8 cellular contexts compared by ENCODE assay signal in the genomic region with DNA sequence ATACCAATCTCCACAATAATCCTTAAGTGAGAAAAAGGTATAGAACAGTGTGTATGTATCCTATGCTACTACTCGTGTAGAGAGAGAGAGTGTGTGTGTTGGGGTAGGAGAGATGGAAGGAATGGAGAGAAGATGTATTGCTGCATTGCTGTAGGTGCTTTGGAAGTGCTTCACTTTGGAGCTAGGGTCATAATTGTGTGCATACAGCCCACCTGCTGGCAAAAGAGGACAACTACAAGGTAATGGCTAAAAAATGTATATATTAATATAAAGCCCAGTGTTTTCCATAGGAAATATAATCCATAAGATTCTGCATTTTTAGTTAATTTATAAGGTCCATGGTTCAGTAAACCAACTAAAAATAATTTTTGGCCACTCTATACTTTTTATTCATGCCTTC. TPM values are rescaled to one million over a fixed set of nuclear protein-coding genes. Genes with fewer than 3 reads are reported as not detected.
DNase-seq lines count a peak whose midpoint lies in the region; ATAC-seq, FAIRE-seq and TF ChIP-seq lines count a peak whose summit lies in the region.

No MANE protein-coding gene starts in this region.

- no peak for TF ChIP-seq EP300 in K562 (IDR thresholded peaks at IDR 0.05; ENCODE audit: low read length)

- peak; percentile 96 for ATAC-seq in K562

- H3K27me3 ChIP-seq in K562 (ENCODE audit: control insufficient read depth in 2 of 2, insufficient read depth in 2 of 2, low read length in 2 of 2), result no peaks in the 10 kb centered on the region; a peak in 1 of 5 replicates

- H3K9ac ChIP-seq in K562 (ENCODE audit: insufficient read depth in 1 of 2, low read depth in 2 of 2, low read length in 2 of 2), result no peak overlapping the region

- intact Hi-C loops in K562 (cut with micrococcal nuclease), result loop anchor here (5.0 to 10.0 kb wide), 3 partner anchors 150 to 817 kb away; partner anchors contain the start of gene SYNJ2

- H3K4me1 Mint-ChIP-seq in type B pancreatic cell (ENCODE audit: unreplicated experiment), result no peaks in the 10 kb centered on the region

- FAIRE-seq in K562 (lab: Jason Lieb, UNC), result peak; percentile 83

- no peaks in the 10 kb centered on the region for H3K36me3 ChIP-seq in K562 (ENCODE audit: control insufficient read depth, insufficient read depth, low read length)

- no peaks in the 10 kb centered on the region for H3K9me3 Mint-ChIP-seq in type B pancreatic cell

- TF ChIP-seq CTCF in 22Rv1 (IDR thresholded peaks at IDR 0.05), result peak; percentile 63
- TF ChIP-seq CTCF in GM12864 (IDR thresholded peaks at IDR 0.05; ENCODE audit: low read depth, low read length, missing control alignments), result peak; percentile 62
- TF ChIP-seq CTCF in K562 (IDR thresholded peaks at IDR 0.05 in 2 of 3, conservative IDR thresholded peaks at IDR 0.05 in 1 of 3; ENCODE audit: insufficient read depth in 2 of 3, low read depth in 1 of 3, low read length in 3 of 3), result peak; percentile 69 to 86 (median 75)
- TF ChIP-seq CTCF in type B pancreatic cell (conservative IDR thresholded peaks at IDR 0.05), result peak; percentile 72

- peaks cover 9% of the 10 kb centered on the region for H3K36me3 Mint-ChIP-seq in type B pancreatic cell

- H3K27ac ChIP-seq in 22Rv1 (no peak overlapping the region), K562 (ENCODE audit: extremely low read depth, low read depth, low read length) (no peak overlapping the region)

- H3K4me3 ChIP-seq in GM12864 (ENCODE audit: low read depth, low read length) (no peak overlapping the region), K562 (no peak overlapping the region)

- no peak for TF ChIP-seq POLR2A in K562 (conservative IDR thresholded peaks at IDR 0.05)

- H2AFZ ChIP-seq in K562 (ENCODE audit: low read depth, low read length), result no peak overlapping the region

- POLR2A ChIA-PET in K562 (lab: Yijun Ruan, JAX), result interaction anchor here (0.6 to 1.0 kb wide), 3 partner anchors 29 to 661 kb away, joined by 3 read pairs; no protein-coding TSS in a partner anchor

- H3K9me3 ChIP-seq in K562 (replicated peaks; ENCODE audit: control insufficient read depth, insufficient read depth, low read depth, low read length), result no peaks in the 10 kb centered on the region

- H4K20me1 ChIP-seq in K562 (replicated peaks; ENCODE audit: control insufficient read depth, insufficient read depth, low read length), result no peaks in the 10 kb centered on the region

- WGBS in K562 (ENCODE audit: insufficient coverage, low coverage, missing lambda C conversion rate), result 5% methylated on average over 1 of the region's 1 CpG

- H3K4me3 Mint-ChIP-seq in type B pancreatic cell, result no peak overlapping the region

- CTCF ChIA-PET in K562 (lab: Yijun Ruan, JAX; ENCODE audit: low intra/inter-chr PET ratio), result interaction anchor here (0.6 to 0.7 kb wide), 2 partner anchors 60 to 817 kb away, joined by 3 read pairs; no protein-coding TSS in a partner anchor

- in situ Hi-C loops in K562 (cut with MboI), result no loop called here

- no peaks in the 10 kb centered on the region for H3K4me1 ChIP-seq in K562 (replicated peaks in 1 of 2; ENCODE audit: control insufficient read depth in 2 of 2, insufficient read depth in 2 of 2, low read length in 2 of 2)

- H3K79me2 ChIP-seq in K562 (ENCODE audit: control insufficient read depth, insufficient read depth, low read length), result no peaks in the 10 kb centered on the region

- BruUV-seq in K562 (replicated peaks; lab: Mats Ljungman, UMichigan), result no TSS peak

- no peaks in the 10 kb centered on the region for H3K9me1 ChIP-seq in K562 (ENCODE audit: control insufficient read depth, insufficient read depth, low read length)

- TF ChIP-seq RAD21 in K562 (CRISPR knock-in tag; conservative IDR thresholded peaks at IDR 0.05 in 1 of 2, IDR thresholded peaks at IDR 0.05 in 1 of 2), result peak; percentile 67 to 83

- H3K27me3 Mint-ChIP-seq in type B pancreatic cell, result no peaks in the 10 kb centered on the region

- DNase-seq in GM12864 (ENCODE audit: low read depth) (no peak), NCI-H2171 (lab: John Stamatoyannopoulos, UW) (peak; percentile 48), K562 (ENCODE audit: extremely low read depth in 1 of 4, low spot score in 3 of 4) (peak; percentile 31 to 66 (median 54)), type B pancreatic cell (ENCODE audit: extremely low spot score, unreplicated experiment) (no peak), NCI-H2196 treated with DMSO at 0.1 percent for 48 hours (lab: John Stamatoyannopoulos, UW; ENCODE audit: unreplicated experiment) (no peak), HuH-7.5 (ENCODE audit: low spot score) (no peak), cortex of kidney (lab: John Stamatoyannopoulos, UW) (no peak)

- H3K4me2 ChIP-seq in K562 (ENCODE audit: insufficient read depth, low read length), result no peak overlapping the region

- no peak overlapping the region for H3K27ac Mint-ChIP-seq in type B pancreatic cell

TF ChIP-seq in K562, 482 proteins besides CTCF, POLR2A, EP300 and RAD21 (continues in another document):
- TF ChIP-seq STAG1 (CRISPR knock-in tag; IDR thresholded peaks at IDR 0.05; ENCODE audit: borderline replicate concordance), result peak; percentile 24; the same call in 1 of the 2 replicates
- TF ChIP-seq, protein P1, sequence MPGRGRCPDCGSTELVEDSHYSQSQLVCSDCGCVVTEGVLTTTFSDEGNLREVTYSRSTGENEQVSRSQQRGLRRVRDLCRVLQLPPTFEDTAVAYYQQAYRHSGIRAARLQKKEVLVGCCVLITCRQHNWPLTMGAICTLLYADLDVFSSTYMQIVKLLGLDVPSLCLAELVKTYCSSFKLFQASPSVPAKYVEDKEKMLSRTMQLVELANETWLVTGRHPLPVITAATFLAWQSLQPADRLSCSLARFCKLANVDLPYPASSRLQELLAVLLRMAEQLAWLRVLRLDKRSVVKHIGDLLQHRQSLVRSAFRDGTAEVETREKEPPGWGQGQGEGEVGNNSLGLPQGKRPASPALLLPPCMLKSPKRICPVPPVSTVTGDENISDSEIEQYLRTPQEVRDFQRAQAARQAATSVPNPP (IDR thresholded peaks at IDR 0.05; ENCODE audit: borderline replicate concordance, insufficient read depth, insufficient read length), result no peak
- TF ChIP-seq SMC3 (conservative IDR thresholded peaks at IDR 0.05; ENCODE audit: insufficient read depth, low read depth, low read length), result peak; percentile 60; the same call in 1 of the 2 replicates
- peak; percentile 16; the same call in 1 of the 2 replicates for TF ChIP-seq JUND (IDR thresholded peaks at IDR 0.05; ENCODE audit: borderline replicate concordance, low read depth, low read length)
- no peak for TF ChIP-seq JUND (tag; IDR thresholded peaks at IDR 0.05; ENCODE audit: borderline replicate concordance, low read depth, low read length)
- TF ChIP-seq, protein P2, sequence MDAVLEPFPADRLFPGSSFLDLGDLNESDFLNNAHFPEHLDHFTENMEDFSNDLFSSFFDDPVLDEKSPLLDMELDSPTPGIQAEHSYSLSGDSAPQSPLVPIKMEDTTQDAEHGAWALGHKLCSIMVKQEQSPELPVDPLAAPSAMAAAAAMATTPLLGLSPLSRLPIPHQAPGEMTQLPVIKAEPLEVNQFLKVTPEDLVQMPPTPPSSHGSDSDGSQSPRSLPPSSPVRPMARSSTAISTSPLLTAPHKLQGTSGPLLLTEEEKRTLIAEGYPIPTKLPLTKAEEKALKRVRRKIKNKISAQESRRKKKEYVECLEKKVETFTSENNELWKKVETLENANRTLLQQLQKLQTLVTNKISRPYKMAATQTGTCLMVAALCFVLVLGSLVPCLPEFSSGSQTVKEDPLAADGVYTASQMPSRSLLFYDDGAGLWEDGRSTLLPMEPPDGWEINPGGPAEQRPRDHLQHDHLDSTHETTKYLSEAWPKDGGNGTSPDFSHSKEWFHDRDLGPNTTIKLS (IDR thresholded peaks at IDR 0.05; ENCODE audit: borderline replicate concordance, low read depth), result no peak

RNA-seq across cellular contexts. Expression of gene SERAC1, which starts 36.1 kb away (rescaled TPM):
- 4.6 and 10.9 TPM in 2 replicates for total RNA-seq in K562 (2011; cell fraction: chromatin; rRNA removed; ENCODE audit: low replicate concordance)
- 2.8 and 3.8 TPM in 2 replicates for total RNA-seq in K562 (2011; cell fraction: nucleolus; rRNA removed)
- total RNA-seq in K562 (2011; cell fraction: nucleoplasm; rRNA removed), result 5.1 and 11.2 TPM in 2 replicates
- total RNA-seq in K562 (2014; rRNA removed) (2.2 and 2.8 TPM in 2 replicates), K562 (2014; rRNA removed; fragmentation: Illumina TruSeq; extraction: Trizol) (3.5 and 4.4 TPM in 2 replicates), K562 (2015; rRNA removed; fragmentation: Illumina TruSeq; extraction: Trizol) (2.9 and 3.6 TPM in 2 replicates), K562 (2021) (2.6 and 4.2 TPM in 2 replicates), type B pancreatic cell (ENCODE audit: low replicate concordance) (11.2 and 12.4 TPM in 2 replicates)
- polyA plus RNA-seq in K562 (2011; rRNA removed) (4.8 and 6.2 TPM in 2 replicates), K562 (2014; fragmentation: Illumina TruSeq; extraction: Trizol) (3.1 and 3.3 TPM in 2 replicates), K562 (2014; fragmentation: Nextera tagmentation; extraction: Ambion mirVana) (1 to 10 TPM; 1.8 to 2.0 TPM), K562 (2014; rRNA removed) (2.2 and 3.4 TPM in 2 replicates)
- 1.7 and 3.1 TPM in 2 replicates for polyA plus RNA-seq in K562 (2011; cell fraction: cytosol; rRNA removed)
- 4.4 and 5.3 TPM in 2 replicates for polyA plus RNA-seq in K562 (2011; cell fraction: nucleus; rRNA removed)
- polyA plus RNA-seq in K562 (2012), result 2.8 and 3.8 TPM in 2 replicates
- polyA minus RNA-seq in K562 (2011; rRNA and poly(A)+ RNA removed), result 6.8 and 7.7 TPM in 2 replicates
- polyA minus RNA-seq in K562 (2011; cell fraction: cytosol; rRNA and poly(A)+ RNA removed), result 2.6 and 2.9 TPM in 2 replicates
- polyA minus RNA-seq in K562 (2011; cell fraction: nucleus; rRNA and poly(A)+ RNA removed), result 3.4 and 5.3 TPM in 2 replicates

RNA-seq across cellular contexts. Expression of gene GTF2H5, which starts 36.2 kb away (rescaled TPM):
- total RNA-seq in K562 (2011; cell fraction: chromatin; rRNA removed; ENCODE audit: low replicate concordance), result 1.4 and 4.6 TPM in 2 replicates
- total RNA-seq in K562 (2011; cell fraction: nucleolus; rRNA removed), result 0.67 and 1.1 TPM in 2 replicates
- 1.6 and 5.2 TPM in 2 replicates for total RNA-seq in K562 (2011; cell fraction: nucleoplasm; rRNA removed)
- total RNA-seq in K562 (2014; rRNA removed) (4.0 and 4.3 TPM in 2 replicates), K562 (2014; rRNA removed; fragmentation: Illumina TruSeq; extraction: Trizol) (28.8 and 33.6 TPM in 2 replicates), K562 (2015; rRNA removed; fragmentation: Illumina TruSeq; extraction: Trizol) (22.5 and 24.1 TPM in 2 replicates), K562 (2021) (27.2 and 30.1 TPM in 2 replicates), type B pancreatic cell (ENCODE audit: low replicate concordance) (27.3 and 29.9 TPM in 2 replicates)
- polyA plus RNA-seq in K562 (2011; rRNA removed) (17.2 and 24.9 TPM in 2 replicates), K562 (2014; fragmentation: Illumina TruSeq; extraction: Trizol) (15.2 and 15.8 TPM in 2 replicates), K562 (2014; fragmentation: Nextera tagmentation; extraction: Ambion mirVana) (10 to 100 TPM; 48.8 to 58.4 TPM), K562 (2014; rRNA removed) (14.9 and 19.1 TPM in 2 replicates)
- polyA plus RNA-seq in K562 (2011; cell fraction: cytosol; rRNA removed), result 2.9 and 5.0 TPM in 2 replicates
- polyA plus RNA-seq in K562 (2011; cell fraction: nucleus; rRNA removed), result 1.6 and 3.1 TPM in 2 replicates
- polyA plus RNA-seq in K562 (2012), result 14.6 and 23.1 TPM in 2 replicates
- polyA minus RNA-seq in K562 (2011; rRNA and poly(A)+ RNA removed), result 6.6 and 7.4 TPM in 2 replicates
- polyA minus RNA-seq in K562 (2011; cell fraction: cytosol; rRNA and poly(A)+ RNA removed), result 0.46 and 1.5 TPM in 2 replicates
- polyA minus RNA-seq in K562 (2011; cell fraction: nucleus; rRNA and poly(A)+ RNA removed), result 0.54 and 0.78 TPM in 2 replicates

Comparison
In these comparisons a context has a peak if more than half of its experiments do, and no peak if none do; other contexts are left out.
1. DNase-seq: peak in NCI-H2171 (single experiment) and K562 (4 of 4); none in GM12864 (single experiment), type B pancreatic cell (single experiment), NCI-H2196 treated with DMSO at 0.1 percent for 48 hours (single experiment), HuH-7.5 (single experiment) and cortex of kidney (single experiment).
2. Peak in every context shown above with its lines, with median percentiles within 50 percentile points of each other: CTCF ChIP-seq.